8 cellular contexts compared by ENCODE assay signal in the genomic region with DNA sequence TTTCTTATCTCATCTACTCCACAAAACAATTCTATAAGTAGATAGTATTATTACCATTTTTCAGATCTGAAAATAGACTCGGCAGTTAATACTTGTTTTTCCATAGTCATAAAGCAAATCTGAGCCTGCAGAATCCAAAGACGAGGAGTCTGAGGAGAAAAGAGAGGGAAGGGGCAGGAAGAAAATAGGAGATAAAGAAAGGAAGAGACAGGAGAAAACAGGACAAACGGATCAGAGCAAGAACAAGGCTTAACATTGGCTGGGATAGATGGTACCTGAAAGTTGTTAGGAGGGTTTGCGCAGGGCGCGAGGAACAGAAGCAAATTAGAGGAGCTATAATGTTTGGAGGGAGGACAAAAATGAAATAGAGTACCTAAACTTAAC. TPM values are rescaled to one million over a fixed set of nuclear protein-coding genes. Genes with fewer than 3 reads are reported as not detected.
A peak's percentile ranks its signal among the peaks of the same experiment; 100 is the strongest.
DNase-seq lines count a peak whose midpoint lies in the region; ATAC-seq and TF ChIP-seq lines count a peak whose summit lies in the region.

No MANE protein-coding gene starts in this region.

- H3K9me3 ChIP-seq in HEK293 (ENCODE audit: control insufficient read depth, insufficient read depth, low read depth, low read length), result no peaks in the 10 kb centered on the region
- H3K9me3 ChIP-seq in right cardiac atrium (ENCODE audit: control insufficient read depth, low read length), result no peaks in the 10 kb centered on the region
- no peaks in the 10 kb centered on the region for H3K9me3 ChIP-seq in smooth muscle cell (replicated peaks; ENCODE audit: low read depth)

- H3K27ac ChIP-seq in HEK293 (ENCODE audit: extremely low read depth, low read depth, low read length) (peak overlapping the region; percentile 99; the same call in 1 of the 2 replicates), right cardiac atrium (ENCODE audit: low read length) (peak overlapping the region; percentile 15), smooth muscle cell (ENCODE audit: low read depth) (peak overlapping the region; percentile 82)

- peaks cover 24% of the 10 kb centered on the region for H3K79me2 ChIP-seq in smooth muscle cell (ENCODE audit: low read depth)

- peak overlapping the region; percentile 100 for H3K27ac Mint-ChIP-seq in WTC11

- peak overlapping the region; percentile 95 for H3K4me2 ChIP-seq in smooth muscle cell

- WGBS in right cardiac atrium, result 33% methylated on average over 6 of the region's 6 CpGs
- 44% methylated on average over 6 of the region's 6 CpGs for WGBS in smooth muscle cell (ENCODE audit: low lambda C conversion rate)

- intact Hi-C loops in right cardiac atrium (cut with DNase I), result no loop called here

- H3K36me3 ChIP-seq in HEK293 (ENCODE audit: control insufficient read depth in 2 of 2, insufficient read depth in 1 of 2, low read length in 2 of 2) (peaks cover 15 to 28% of the 10 kb centered on the region in 2 experiments), smooth muscle cell (ENCODE audit: low read depth) (no peaks in the 10 kb centered on the region)

- CTCF ChIA-PET in HEK293 (lab: Yijun Ruan, JAX), result interaction anchor here (0.7 to 16.0 kb wide), 9 partner anchors 9 to 335 kb away, joined by 3 to 216 read pairs (median 11); a partner anchor contains a TSS
- CTCF ChIA-PET in WTC11 (lab: Charles Lee), result interaction anchor here (0.8 to 6.4 kb wide), 18 partner anchors 10 to 335 kb away, joined by 3 to 70 read pairs (median 8); a partner anchor contains a TSS

- POLR2A ChIA-PET in HEK293 (lab: Yijun Ruan, JAX) (interaction anchor here (0.7 to 3.8 kb wide), 21 partner anchors 9 to 347 kb away, joined by 3 to 35 read pairs (median 6); a partner anchor contains a TSS), WTC11 (lab: Charles Lee) (interaction anchor here (1.7 to 2.3 kb wide), 3 partner anchors 10 to 111 kb away, joined by 4 to 8 read pairs (median 5); a partner anchor contains a TSS)

- DNase-seq in WTC11 (ENCODE audit: low spot score), result no peak
- DNase-seq in right cardiac atrium, result no peak
- no peak for DNase-seq in smooth muscle cell (lab: John Stamatoyannopoulos, UW; ENCODE audit: unreplicated experiment)
- DNase-seq in HUDEP-2 (lab: John Stamatoyannopoulos, UW; ENCODE audit: unreplicated experiment in 76 of 76), result no peak
- DNase-seq in activated CD8-positive, alpha-beta memory T cell treated with anti-CD3 and anti-CD28 coated beads, Interleukin-2, amount 50 U/mL, for 48 hours, result no peak
- no peak for DNase-seq in kidney glomerular epithelial cell (lab: John Stamatoyannopoulos, UW)

- peaks cover 19% of the 10 kb centered on the region for H3K4me1 Mint-ChIP-seq in WTC11

- peak overlapping the region; percentile 83 for H3K9ac ChIP-seq in smooth muscle cell (ENCODE audit: low read depth)

- H3K4me3 ChIP-seq in HEK293 (ENCODE audit: low read depth, low read length) (peak overlapping the region; percentile 86), right cardiac atrium (ENCODE audit: low read length) (peak overlapping the region; percentile 65), smooth muscle cell (peak overlapping the region; percentile 75)

- no peaks in the 10 kb centered on the region for H3F3A ChIP-seq in smooth muscle cell (ENCODE audit: low read depth)

- peak overlapping the region; percentile 99 for H2AFZ ChIP-seq in smooth muscle cell (ENCODE audit: low read depth)

- no peaks in the 10 kb centered on the region for H4K20me1 ChIP-seq in smooth muscle cell (ENCODE audit: low read depth)

- peaks cover 11% of the 10 kb centered on the region for H3K9me3 Mint-ChIP-seq in WTC11

- no peak for ATAC-seq in WTC11
- no peak for ATAC-seq in right cardiac atrium
- no peak for ATAC-seq in GM18909 (IDR thresholded peaks at IDR 0.05; ENCODE audit: poor library complexity, unreplicated experiment)

- peaks cover 11% of the 10 kb centered on the region for H3K36me3 Mint-ChIP-seq in WTC11

- peak overlapping the region; percentile 93 for H3K4me3 Mint-ChIP-seq in WTC11

- no peak for TF ChIP-seq CTCF in HEK293 (tag by site-specific recombination; IDR thresholded peaks at IDR 0.05)
- no peak for TF ChIP-seq CTCF in WTC11 (IDR thresholded peaks at IDR 0.05)
- TF ChIP-seq CTCF in smooth muscle cell (IDR thresholded peaks at IDR 0.05; ENCODE audit: borderline replicate concordance, insufficient read depth, poor library complexity, severe bottlenecking), result no peak

- peaks cover 17% of the 10 kb centered on the region for H3K27me3 Mint-ChIP-seq in WTC11 (ENCODE audit: low read depth)

- H3K4me1 ChIP-seq in HEK293 (ENCODE audit: control insufficient read depth, insufficient read depth, low read length), result no peaks in the 10 kb centered on the region
- H3K4me1 ChIP-seq in right cardiac atrium (ENCODE audit: control insufficient read depth, insufficient read depth, low read length), result no peaks in the 10 kb centered on the region
- peaks cover 15% of the 10 kb centered on the region for H3K4me1 ChIP-seq in smooth muscle cell (ENCODE audit: low read depth)

- no peaks in the 10 kb centered on the region for H3K27me3 ChIP-seq in right cardiac atrium (ENCODE audit: control insufficient read depth, insufficient read depth)
- no peaks in the 10 kb centered on the region for H3K27me3 ChIP-seq in smooth muscle cell (ENCODE audit: low read depth)

TF ChIP-seq in HEK293, 187 proteins besides CTCF, POLR2A, EP300 and RAD21:
- no peak for TF ChIP-seq ZNF629 (tag by site-specific recombination; IDR thresholded peaks at IDR 0.05)
- TF ChIP-seq PRDM1 (tag by site-specific recombination; IDR thresholded peaks at IDR 0.05), result peak; percentile 56; the same call in 1 of the 2 replicates
- 0 out of 2 replicates have a peak, but pooled peaks have one; percentile 29 for TF ChIP-seq TRIM28 (IDR thresholded peaks at IDR 0.05; ENCODE audit: borderline replicate concordance, low read length)
TF ChIP-seq in HEK293: peak in this region for 2.

TF ChIP-seq in WTC11, 78 proteins besides CTCF, POLR2A, EP300 and RAD21:
- TF ChIP-seq NR2C2 (CRISPR knock-in tag; IDR thresholded peaks at IDR 0.05), result no peak
- TF ChIP-seq, protein P1, sequence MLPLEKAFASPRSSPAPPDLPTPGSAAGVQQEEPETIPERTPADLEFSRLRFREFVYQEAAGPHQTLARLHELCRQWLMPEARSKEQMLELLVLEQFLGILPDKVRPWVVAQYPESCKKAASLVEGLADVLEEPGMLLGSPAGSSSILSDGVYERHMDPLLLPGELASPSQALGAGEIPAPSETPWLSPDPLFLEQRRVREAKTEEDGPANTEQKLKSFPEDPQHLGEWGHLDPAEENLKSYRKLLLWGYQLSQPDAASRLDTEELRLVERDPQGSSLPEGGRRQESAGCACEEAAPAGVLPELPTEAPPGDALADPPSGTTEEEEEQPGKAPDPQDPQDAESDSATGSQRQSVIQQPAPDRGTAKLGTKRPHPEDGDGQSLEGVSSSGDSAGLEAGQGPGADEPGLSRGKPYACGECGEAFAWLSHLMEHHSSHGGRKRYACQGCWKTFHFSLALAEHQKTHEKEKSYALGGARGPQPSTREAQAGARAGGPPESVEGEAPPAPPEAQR (CRISPR knock-in tag; IDR thresholded peaks at IDR 0.05), result no peak

RNA-seq across cellular contexts. Expression of a gene that starts 0.6 kb away (rescaled TPM):
- total RNA-seq in WTC11 (2021), result 64.2 to 69.8 TPM (median 66.6 TPM) in 3 replicates
- total RNA-seq in right cardiac atrium, result 10 to 100 TPM; 49.4 to 72.4 (median 63.7) TPM
- 75.6 TPM for polyA plus RNA-seq in right cardiac atrium
- 49.3 and 57.6 TPM in 2 replicates for total RNA-seq in smooth muscle cell
- 34.6 and 45.4 TPM in 2 replicates for polyA plus RNA-seq in smooth muscle cell

RNA-seq across cellular contexts. Expression of a gene that starts 10.5 kb away (rescaled TPM):
- 13.2 to 15.6 TPM (median 15.0 TPM) in 3 replicates for total RNA-seq in WTC11 (2021)
- 10 to 100 TPM; 69.4 to 83.9 (median 79.1) TPM for total RNA-seq in right cardiac atrium
- polyA plus RNA-seq in right cardiac atrium, result 53.2 TPM
- 40.7 and 45.7 TPM in 2 replicates for total RNA-seq in smooth muscle cell
- 43.7 and 44.6 TPM in 2 replicates for polyA plus RNA-seq in smooth muscle cell

RNA-seq across cellular contexts. Expression of a gene that starts 36.0 kb away (rescaled TPM):
- total RNA-seq in WTC11 (2021), result 0.44 to 0.71 TPM (median 0.48 TPM) in 3 replicates
- 10 to 100 TPM; 31.7 to 80.9 (median 70.3) TPM for total RNA-seq in right cardiac atrium
- polyA plus RNA-seq in right cardiac atrium, result 27.5 TPM
- 0.31 TPM in 1 of 2 replicates, not detected in the other for total RNA-seq in smooth muscle cell
- polyA plus RNA-seq in smooth muscle cell, result 0.43 and 1.0 TPM in 2 replicates

Comparison
In these comparisons a context has a peak if more than half of its experiments do, and no peak if none do; other contexts are left out.
1. H3K27ac ChIP-seq: peak in every context shown above with its lines; median percentile 99 in HEK293; 82 in smooth muscle cell; 15 in right cardiac atrium.
2. RNA of a gene that starts 36.0 kb away (total RNA-seq): 31.7 to 80.9 TPM in right cardiac atrium; 0.44 to 0.71 TPM in WTC11 and 0.31 TPM in smooth muscle cell; every median in the first group is over 10 times any median in the second.
3. Peak in every context shown above with its lines, with median percentiles within 50 percentile points of each other: H3K4me3 ChIP-seq.